ENCODE assay signal across 1 cellular context in the genomic region with DNA sequence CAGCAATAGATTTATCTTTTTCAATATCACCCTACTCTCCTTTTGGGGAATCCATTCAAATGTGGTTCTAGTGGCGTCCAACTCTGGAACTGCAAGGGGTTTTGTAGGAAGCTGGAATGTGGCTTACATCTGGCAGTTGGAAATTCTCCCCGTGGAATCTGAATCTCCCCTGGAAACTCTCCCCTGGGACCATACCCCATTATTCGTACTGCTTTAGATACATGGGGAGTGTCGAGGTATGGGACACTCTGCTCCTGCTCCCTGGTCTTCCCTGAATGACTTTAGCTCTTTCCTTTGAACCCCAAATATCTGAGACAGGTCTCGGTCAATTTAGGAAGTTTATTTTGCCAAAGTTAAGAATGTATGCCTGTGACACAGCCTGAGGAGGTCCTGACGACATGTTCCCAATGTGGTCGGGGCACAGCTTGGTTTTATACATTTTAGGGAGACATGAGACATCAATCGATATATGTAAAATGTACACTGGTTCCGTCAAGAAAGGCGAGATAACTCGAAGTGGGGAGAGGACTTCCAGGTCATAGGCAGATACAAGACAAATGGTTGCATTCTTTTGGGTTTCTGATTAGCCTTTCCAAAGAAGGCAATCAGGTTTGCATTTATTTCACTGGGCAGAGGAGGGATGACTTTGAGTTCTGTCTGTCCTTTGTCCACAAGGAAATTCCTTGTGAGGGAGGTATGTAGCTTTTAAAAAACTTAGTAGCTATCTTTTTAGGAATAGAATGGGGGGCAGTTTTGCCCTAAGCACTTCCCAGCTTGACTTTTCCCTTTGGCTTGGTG.
TF ChIP-seq lines count a peak whose summit lies in the region.

No MANE protein-coding gene starts in this region.

TF ChIP-seq in IMR-90, 13 proteins besides CTCF, POLR2A, EP300 and RAD21 (continued from another document):
- TF ChIP-seq NFE2L2 (IDR thresholded peaks at IDR 0.05; ENCODE audit: low read depth, low read length) (no peak), MAFK (IDR thresholded peaks at IDR 0.05; ENCODE audit: low read depth, low read length) (no peak), RCOR1 (IDR thresholded peaks at IDR 0.05; ENCODE audit: insufficient replicate concordance, low read length) (no peak), MAZ (IDR thresholded peaks at IDR 0.05; ENCODE audit: borderline replicate concordance, low read depth, low read length) (no peak), SMC3 (IDR thresholded peaks at IDR 0.05; ENCODE audit: low read depth, low read length) (no peak), CEBPB (IDR thresholded peaks at IDR 0.05; ENCODE audit: low read depth, low read length) (no peak), RFX5 (IDR thresholded peaks at IDR 0.05; ENCODE audit: low read depth, low read length) (no peak), CHD1 (IDR thresholded peaks at IDR 0.05; ENCODE audit: low read depth, low read length) (no peak)
- TF ChIP-seq, protein P1, sequence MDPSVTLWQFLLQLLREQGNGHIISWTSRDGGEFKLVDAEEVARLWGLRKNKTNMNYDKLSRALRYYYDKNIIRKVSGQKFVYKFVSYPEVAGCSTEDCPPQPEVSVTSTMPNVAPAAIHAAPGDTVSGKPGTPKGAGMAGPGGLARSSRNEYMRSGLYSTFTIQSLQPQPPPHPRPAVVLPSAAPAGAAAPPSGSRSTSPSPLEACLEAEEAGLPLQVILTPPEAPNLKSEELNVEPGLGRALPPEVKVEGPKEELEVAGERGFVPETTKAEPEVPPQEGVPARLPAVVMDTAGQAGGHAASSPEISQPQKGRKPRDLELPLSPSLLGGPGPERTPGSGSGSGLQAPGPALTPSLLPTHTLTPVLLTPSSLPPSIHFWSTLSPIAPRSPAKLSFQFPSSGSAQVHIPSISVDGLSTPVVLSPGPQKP (IDR thresholded peaks at IDR 0.05; ENCODE audit: borderline replicate concordance, low read depth, low read length), result no peak
